Comparison of ENCODE assay signal across 16 cellular contexts in the genomic region with DNA sequence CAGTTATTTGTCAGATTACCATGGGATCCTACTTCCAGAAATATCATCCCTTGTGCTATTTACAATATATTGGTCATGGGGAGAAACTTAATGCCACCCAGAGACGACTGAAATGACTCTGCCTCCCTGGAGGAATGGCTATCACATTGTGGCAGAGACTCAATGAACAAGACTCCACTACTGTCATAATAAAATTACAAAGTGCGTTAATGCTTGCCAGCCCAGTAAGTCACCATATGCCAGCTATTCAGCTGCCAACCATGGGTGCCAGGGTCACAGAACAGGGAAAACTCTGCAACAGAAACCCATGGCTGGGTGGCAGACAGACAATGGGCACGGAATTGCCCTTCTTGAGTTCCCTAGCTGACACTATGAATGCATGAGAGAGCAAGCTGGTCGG. TPM values are rescaled to one million over a fixed set of nuclear protein-coding genes. Genes with fewer than 3 reads are reported as not detected.
DNase-seq lines count a peak whose midpoint lies in the region; ATAC-seq and TF ChIP-seq lines count a peak whose summit lies in the region.
"Had no signal": no experiment of that assay in that cellular context is flagged by ENCODE, and none has a peak within 500 bp of the region (broad histone marks: within the 10 kb centered on the region; RNA-seq: fewer than 3 reads in every experiment).

No MANE protein-coding gene starts in this region.

- intact Hi-C loops in left ventricle myocardium inferior (cut with micrococcal nuclease), result no loop called here
- intact Hi-C loops in psoas muscle (cut with DNase I), result no loop called here

- no peak overlapping the region for H3K9ac ChIP-seq in SK-N-MC (ENCODE audit: insufficient read length)
- H3K9ac ChIP-seq: GM23248, SK-N-SH had no signal

- H3K9me3 ChIP-seq in SK-N-MC (ENCODE audit: low read depth, low read length) (no peaks in the 10 kb centered on the region), left ventricle myocardium inferior (replicated peaks) (no peaks in the 10 kb centered on the region), psoas muscle (no peaks in the 10 kb centered on the region)
- H3K9me3 ChIP-seq: SK-N-SH had no signal

- H3K27me3 ChIP-seq in left ventricle myocardium inferior (ENCODE audit: low read depth), result no peaks in the 10 kb centered on the region
- H3K27me3 ChIP-seq in psoas muscle (ENCODE audit: insufficient read depth in 3 of 3, low read length in 2 of 3), result no peaks in the 10 kb centered on the region

- H3K36me3 ChIP-seq in SK-N-MC (ENCODE audit: insufficient read depth, low read length) (peaks cover 27% of the 10 kb centered on the region; the same call in 1 of the 2 replicates), left ventricle myocardium inferior (peaks cover 47% of the 10 kb centered on the region), psoas muscle (ENCODE audit: insufficient read depth in 1 of 2, low read depth in 1 of 2) (peaks cover 2 to 58% of the 10 kb centered on the region in 2 donors)

- H3K4me3 ChIP-seq in SK-N-MC, result no peak overlapping the region
- no peak overlapping the region for H3K4me3 ChIP-seq in left ventricle myocardium inferior
- H3K4me3 ChIP-seq in psoas muscle, result no peak overlapping the region
- H3K4me3 ChIP-seq: GM23248, K562 had no signal

- no peak for TF ChIP-seq CTCF in left ventricle myocardium inferior (IDR thresholded peaks at IDR 0.05; ENCODE audit: borderline replicate concordance)
- no peak for TF ChIP-seq CTCF in psoas muscle (IDR thresholded peaks at IDR 0.05)

- peak; percentile 91 to 95 (median 94) for ATAC-seq in psoas muscle
- ATAC-seq: K562 had no signal

- DNase-seq in NCI-H1694 (lab: John Stamatoyannopoulos, UW) (peak; percentile 74), SK-N-MC (ENCODE audit: low read depth, low spot score) (no peak), left ventricle myocardium inferior (no peak), psoas muscle (peak; percentile 27 to 74), AML-193 (lab: John Stamatoyannopoulos, UW) (no peak), NCI-H345 (lab: John Stamatoyannopoulos, UW) (no peak)
- DNase-seq in activated CD4-positive, alpha-beta T cell treated with anti-CD3 and anti-CD28 coated beads, Interleukin-2, amount 50 U/mL, for 48 hours, result no peak
- DNase-seq: CD4-positive, alpha-beta memory T cell; GF-D8; GM23248; HCEC 1CT; NCI-H1417 treated with DMSO at 0.1 percent for 48 hours; NCI-H2029 treated with DMSO at 0.1 percent for 48 hours; NCI-H524; SK-N-SH had no signal

- H3K4me1 ChIP-seq in left ventricle myocardium inferior (peaks cover 43% of the 10 kb centered on the region), psoas muscle (peaks cover 36% of the 10 kb centered on the region)

- 26 to 45% (median 29%) methylated on average over 4 of the region's 4 CpGs for WGBS in psoas muscle, 3 donors

- H3K27ac ChIP-seq in SK-N-MC (0 out of 2 replicates have a peak overlapping the region, but pooled peaks have one; percentile 19), left ventricle myocardium inferior (replicated peaks) (peak overlapping the region; percentile 47), psoas muscle (peak overlapping the region; percentile 81)
- H3K27ac ChIP-seq: GM23248 had no signal

RNA-seq across cellular contexts. Expression of a gene that starts 32.0 kb away (rescaled TPM):
- 132 TPM for total RNA-seq in left ventricle myocardium inferior
- total RNA-seq in psoas muscle, result 10 to 100 TPM; 22.2 to 37.4 (median 27.8) TPM
- 10 to 100 TPM; 20.5 to 42.8 (median 23.8) TPM for polyA plus RNA-seq in psoas muscle

RNA-seq across cellular contexts. Expression of a gene that starts 59.2 kb away (rescaled TPM):
- total RNA-seq in left ventricle myocardium inferior, result 13.7 TPM
- total RNA-seq in psoas muscle, result 10 to 100 TPM in 3 of 4 donors, 1 to 10 TPM in 1; 9.5 to 15.0 (median 10.6) TPM
- polyA plus RNA-seq in psoas muscle, result 10 to 100 TPM; 16.4 to 34.2 (median 17.1) TPM

Comparison
In these comparisons a context has a peak if more than half of its experiments do, and no peak if none do; other contexts are left out.
1. DNase-seq: peak in NCI-H1694 (single experiment) and psoas muscle (2 of 2); none in SK-N-MC (single experiment), left ventricle myocardium inferior (single experiment), AML-193 (0 of 2), activated CD4-positive, alpha-beta T cell treated with anti-CD3 and anti-CD28 coated beads, Interleukin-2, amount 50 U/mL, for 48 hours (0 of 2) and NCI-H345 (single experiment).
2. H3K27ac ChIP-seq: peak in every context shown above with its lines; median percentile 81 in psoas muscle; 47 in left ventricle myocardium inferior; 19 in SK-N-MC.